Comparison of ENCODE assay signal across 5 cellular contexts in the genomic region with DNA sequence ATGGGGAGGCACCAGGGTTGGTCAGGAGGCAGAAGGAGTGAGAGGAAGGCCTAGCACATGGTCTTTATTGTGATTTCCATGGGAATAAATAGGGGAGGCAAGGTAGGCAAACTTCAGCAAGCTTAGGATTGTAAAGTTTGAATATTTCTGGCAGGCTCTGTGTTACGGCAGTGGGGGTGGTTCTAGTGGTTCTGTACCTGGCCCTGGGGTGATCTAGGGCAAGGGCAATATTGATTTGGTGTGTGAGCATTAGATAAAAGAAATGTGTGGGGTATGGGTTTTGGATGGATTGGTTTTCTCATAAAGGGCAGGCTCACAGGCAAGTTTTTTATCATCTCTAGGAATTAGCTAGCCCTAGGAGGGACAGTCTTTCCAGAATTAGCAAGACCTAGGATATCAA.
"Had no signal": no experiment of that assay in that cellular context is flagged by ENCODE, and none has a peak within 500 bp of the region (broad histone marks: within the 10 kb centered on the region; RNA-seq: fewer than 3 reads in every experiment).

No MANE protein-coding gene starts in this region.

- H3K4me3 ChIP-seq: K562 had no signal

- ATAC-seq: K562 had no signal

- FAIRE-seq: HTR-8/SVneo, K562 had no signal

- DNase-seq: IMR-90, KBM-7 had no signal

- H3K27ac ChIP-seq: HL-60 had no signal
